In genomic region chr5:170697031-170697430, GRCh38 we compare ENCODE assay signal across 28 cellular contexts.
"Had no signal": no experiment of that assay in that cellular context is flagged by ENCODE, and none has a peak within 500 bp of the region (broad histone marks: within the 10 kb centered on the region; RNA-seq: fewer than 3 reads in every experiment).

No MANE protein-coding gene starts in this region.

- H3K9me3 ChIP-seq: stomach, suprapubic skin, testis, thoracic aorta, thyroid gland, tibial artery, tibial nerve, transverse colon, upper lobe of left lung, upper lobe of right lung, uterus, vagina had no signal

- H3K4me1 Mint-ChIP-seq: stimulated activated effector memory CD8-positive, alpha-beta T cell treated with anti-CD3 and anti-CD28 coated beads, Interleukin-12 subunit alpha, Interleukin-12 subunit beta, amount 100 ng/mL, for 72 hours; stimulated activated memory B cell treated with anti-CD40 and anti-IgM and Interleukin-4, amounts not matched to agents 10 μg/mL and 1 μg/mL and 100 μg/mL, for 72 hours; stimulated activated naive B cell treated with anti-CD40 and anti-IgM and Interleukin-4, amounts not matched to agents 10 μg/mL and 1 μg/mL and 100 μg/mL, for 72 hours; stimulated activated naive CD8-positive, alpha-beta T cell treated with anti-CD3 and anti-CD28 coated beads, Interleukin-15, amount 100 ng/mL, for 72 hours had no signal

- H3K27ac Mint-ChIP-seq: stimulated activated effector memory CD8-positive, alpha-beta T cell treated with anti-CD3 and anti-CD28 coated beads, Interleukin-12 subunit alpha, Interleukin-12 subunit beta, amount 100 ng/mL, for 72 hours; stimulated activated memory B cell treated with anti-CD40 and anti-IgM and Interleukin-4, amounts not matched to agents 10 μg/mL and 1 μg/mL and 100 μg/mL, for 72 hours; stimulated activated naive B cell treated with anti-CD40 and anti-IgM and Interleukin-4, amounts not matched to agents 10 μg/mL and 1 μg/mL and 100 μg/mL, for 72 hours; stimulated activated naive CD8-positive, alpha-beta T cell treated with anti-CD3 and anti-CD28 coated beads, Interleukin-15, amount 100 ng/mL, for 72 hours; stimulated activated naive CD8-positive, alpha-beta T cell treated with anti-CD3 and anti-CD28 coated beads, Interleukin-15, Interleukin-2, amounts not matched to agents 100 ng/mL and 50 ng/mL, for 24 hours; type B pancreatic cell had no signal

- H3K4me3 ChIP-seq: stomach, suprapubic skin, testis, thoracic aorta, thyroid gland, tibial artery, tibial nerve, transverse colon, upper lobe of left lung, upper lobe of right lung, uterus, vagina had no signal

- H3K4me1 ChIP-seq: stomach, suprapubic skin, testis, thyroid gland, tibial artery, tibial nerve, transverse colon, upper lobe of left lung, upper lobe of right lung, uterus, vagina had no signal

- H3K4me3 Mint-ChIP-seq: stimulated activated effector memory CD8-positive, alpha-beta T cell treated with anti-CD3 and anti-CD28 coated beads, Interleukin-12 subunit alpha, Interleukin-12 subunit beta, amount 100 ng/mL, for 72 hours; stimulated activated memory B cell treated with anti-CD40 and anti-IgM and Interleukin-4, amounts not matched to agents 10 μg/mL and 1 μg/mL and 100 μg/mL, for 72 hours; stimulated activated naive B cell treated with anti-CD40 and anti-IgM and Interleukin-4, amounts not matched to agents 10 μg/mL and 1 μg/mL and 100 μg/mL, for 72 hours; stimulated activated naive CD8-positive, alpha-beta T cell treated with anti-CD3 and anti-CD28 coated beads, Interleukin-15, amount 100 ng/mL, for 72 hours; stimulated activated naive CD8-positive, alpha-beta T cell treated with anti-CD3 and anti-CD28 coated beads, Interleukin-15, Interleukin-2, amounts not matched to agents 100 ng/mL and 50 ng/mL, for 24 hours; type B pancreatic cell had no signal

- H3K36me3 Mint-ChIP-seq: stimulated activated effector memory CD8-positive, alpha-beta T cell treated with anti-CD3 and anti-CD28 coated beads, Interleukin-12 subunit alpha, Interleukin-12 subunit beta, amount 100 ng/mL, for 72 hours; stimulated activated memory B cell treated with anti-CD40 and anti-IgM and Interleukin-4, amounts not matched to agents 10 μg/mL and 1 μg/mL and 100 μg/mL, for 72 hours; stimulated activated naive B cell treated with anti-CD40 and anti-IgM and Interleukin-4, amounts not matched to agents 10 μg/mL and 1 μg/mL and 100 μg/mL, for 72 hours; type B pancreatic cell had no signal

- H3K27me3 ChIP-seq: testis, thyroid gland, upper lobe of left lung, uterus, vagina had no signal

- DNase-seq: stimulated activated CD4-positive, alpha-beta T cell treated with anti-CD3 and anti-CD28 coated beads, Interleukin-2, amount 100 ng/mL, for 48 hours; stimulated activated CD4-positive, alpha-beta T cell treated with anti-CD3 and anti-CD28 coated beads, Interleukin-4, amount 100 ng/mL, for 1 hour; stimulated activated CD4-positive, alpha-beta T cell treated with anti-CD3 and anti-CD28 coated beads, Interleukin-4, amount 100 ng/mL, for 24 hours; stimulated activated CD4-positive, alpha-beta T cell treated with anti-CD3 and anti-CD28 coated beads, Interleukin-4, amount 100 ng/mL, for 4 hours; stimulated activated CD8-positive, alpha-beta memory T cell treated with anti-CD3 and anti-CD28 coated beads, Interleukin-4, amount 100 ng/mL, for 48 hours; stimulated activated naive B cell treated with anti-CD40 and anti-IgM and Interleukin-4, amounts not matched to agents 10 μg/mL and 1 μg/mL and 100 μg/mL, for 72 hours; stimulated activated naive CD4-positive, alpha-beta T cell; stimulated activated naive CD4-positive, alpha-beta T cell treated with Interleukin-2 at 50 U/mL for 16 hours; stimulated activated naive CD8-positive, alpha-beta T cell treated with anti-CD3 and anti-CD28 coated beads, Interleukin-15, amount 100 ng/mL, for 72 hours; stimulated activated naive CD8-positive, alpha-beta T cell treated with anti-CD3 and anti-CD28 coated beads, Interleukin-15, Interleukin-2, amounts not matched to agents 100 U/mL and 50 U/mL, for 24 hours; stomach; substantia nigra; testis; thyroid gland; tibial artery; transverse colon; trophoblast cell; upper lobe of left lung; upper lobe of right lung; uterus had no signal

- ATAC-seq: stimulated activated effector memory CD8-positive, alpha-beta T cell treated with anti-CD3 and anti-CD28 coated beads, Interleukin-12 subunit alpha, Interleukin-12 subunit beta, amount 100 ng/mL, for 72 hours; stimulated activated memory B cell treated with anti-CD40 and anti-IgM and Interleukin-4, amounts not matched to agents 10 μg/mL and 1 μg/mL and 100 μg/mL, for 72 hours; stimulated activated naive B cell treated with anti-CD40 and anti-IgM and Interleukin-4, amounts not matched to agents 10 μg/mL and 1 μg/mL and 100 μg/mL, for 72 hours; stimulated activated naive CD8-positive, alpha-beta T cell treated with anti-CD3 and anti-CD28 coated beads, Interleukin-15, amount 100 ng/mL, for 72 hours; stimulated activated naive CD8-positive, alpha-beta T cell treated with anti-CD3 and anti-CD28 coated beads, Interleukin-15, Interleukin-2, amounts not matched to agents 100 U/mL and 50 U/mL, for 24 hours; upper lobe of right lung had no signal

- H3K9me3 Mint-ChIP-seq: stimulated activated effector memory CD8-positive, alpha-beta T cell treated with anti-CD3 and anti-CD28 coated beads, Interleukin-12 subunit alpha, Interleukin-12 subunit beta, amount 100 ng/mL, for 72 hours; stimulated activated memory B cell treated with anti-CD40 and anti-IgM and Interleukin-4, amounts not matched to agents 10 μg/mL and 1 μg/mL and 100 μg/mL, for 72 hours; stimulated activated naive B cell treated with anti-CD40 and anti-IgM and Interleukin-4, amounts not matched to agents 10 μg/mL and 1 μg/mL and 100 μg/mL, for 72 hours; stimulated activated naive CD8-positive, alpha-beta T cell treated with anti-CD3 and anti-CD28 coated beads, Interleukin-15, amount 100 ng/mL, for 72 hours; stimulated activated naive CD8-positive, alpha-beta T cell treated with anti-CD3 and anti-CD28 coated beads, Interleukin-15, Interleukin-2, amounts not matched to agents 100 ng/mL and 50 ng/mL, for 24 hours; type B pancreatic cell had no signal

- H3K36me3 ChIP-seq: stomach, suprapubic skin, thoracic aorta, thyroid gland, tibial artery, tibial nerve, transverse colon, upper lobe of left lung, upper lobe of right lung, uterus, vagina had no signal

- H3K27ac ChIP-seq: stomach, suprapubic skin, testis, thoracic aorta, thyroid gland, tibial artery, tibial nerve, transverse colon, upper lobe of left lung, upper lobe of right lung, uterus, vagina had no signal
